8 cellular contexts compared by ENCODE assay signal in genomic region chr1:219927956-219928790, GRCh38. TPM values are rescaled to one million over a fixed set of nuclear protein-coding genes. Genes with fewer than 3 reads are reported as not detected.
A peak's percentile ranks its signal among the peaks of the same experiment; 100 is the strongest.
DNase-seq lines count a peak whose midpoint lies in the region; ATAC-seq, FAIRE-seq and TF ChIP-seq lines count a peak whose summit lies in the region.

Gene SLC30A10, minus strand, starts transcription at chr1:219928557. Its CDS starts 117 bp downstream, at chr1:219928440.

- no peak for FAIRE-seq in GM19239 (lab: Jason Lieb, UNC)

- POLR2A ChIA-PET in AG04449 (lab: Yijun Ruan, JAX): no interaction called here

- peak; percentile 61 for ATAC-seq in GM18868 (IDR thresholded peaks at IDR 0.05; ENCODE audit: unreplicated experiment)
- ATAC-seq in HG03097 (IDR thresholded peaks at IDR 0.05; ENCODE audit: low FRiP score, unreplicated experiment): no peak

- peak within 1 kb of the TSS; percentile 96 for H3K4me2 ChIP-seq in mammary epithelial cell (ENCODE audit: insufficient read depth, low read depth, low read length)

- TF ChIP-seq CTCF in AG04449 (IDR thresholded peaks at IDR 0.05; ENCODE audit: insufficient read depth, low read length, missing control alignments): no peak
- TF ChIP-seq CTCF in mammary epithelial cell (conservative IDR thresholded peaks at IDR 0.05 in 1 of 2, IDR thresholded peaks at IDR 0.05 in 1 of 2; ENCODE audit: extremely low read depth in 1 of 2, insufficient read depth in 1 of 2, low read depth in 1 of 2, low read length in 2 of 2): no peak
- no peak for TF ChIP-seq CTCF in kidney epithelial cell (IDR thresholded peaks at IDR 0.05; ENCODE audit: insufficient read depth, low read length, poor library complexity, severe bottlenecking)

- no peak for DNase-seq in AG04449 (ENCODE audit: low read depth, low spot score)
- peak; percentile 50 for DNase-seq in NCI-H146 (lab: John Stamatoyannopoulos, UW)
- DNase-seq in mammary epithelial cell: peak; percentile 5
- no peak for DNase-seq in kidney epithelial cell (ENCODE audit: low read depth)
- DNase-seq in stimulated activated CD4-positive, alpha-beta T cell treated with anti-CD3 and anti-CD28 coated beads, Interleukin-4, amount 100 ng/mL, for 1 hour: peak; percentile 2
- DNase-seq in GM19239 (ENCODE audit: insufficient read length, low spot score): no peak

- no peaks in the 10 kb centered on the region for H4K20me1 ChIP-seq in mammary epithelial cell (ENCODE audit: insufficient read depth, low read length)

- no peaks in the 10 kb centered on the region for H3K36me3 ChIP-seq in mammary epithelial cell (ENCODE audit: insufficient read depth, low read length)
- H3K36me3 ChIP-seq in kidney epithelial cell (ENCODE audit: control insufficient read depth, insufficient read depth, low read length): no peaks in the 10 kb centered on the region

- H3K79me2 ChIP-seq in mammary epithelial cell (ENCODE audit: insufficient read depth, low read length): no peaks in the 10 kb centered on the region

- H3K9me3 ChIP-seq in mammary epithelial cell (replicated peaks; ENCODE audit: insufficient read depth, low read length): no peaks in the 10 kb centered on the region

- dilution Hi-C loops in mammary epithelial cell (cut with HindIII; ENCODE audit: low sequenced_read_pairs): no loop called here

- H3K4me3 ChIP-seq in AG04449 (ENCODE audit: low read depth, low read length) (peak within 1 kb of the TSS; percentile 41), mammary epithelial cell (replicated peaks in 1 of 3; ENCODE audit: insufficient read depth in 1 of 3, low read depth in 2 of 3, low read length in 3 of 3) (peak within 1 kb of the TSS in 2 of 3 experiments; percentile 26 to 37), kidney epithelial cell (ENCODE audit: low read depth, low read length) (peak within 1 kb of the TSS; percentile 39)

- peak within 1 kb of the TSS; percentile 72 for H2AFZ ChIP-seq in mammary epithelial cell (ENCODE audit: low read depth, low read length)

- CTCF ChIA-PET in AG04449 (lab: Yijun Ruan, JAX): interaction anchor here (1.6 kb wide), 1 partner anchor 13 kb away, joined by 3 read pairs; no protein-coding TSS in a partner anchor
- CTCF ChIA-PET in mammary epithelial cell (lab: Charles Lee; ENCODE audit: low non-redundant PET): no interaction called here

- H3K9ac ChIP-seq in mammary epithelial cell (ENCODE audit: insufficient read depth, low read length): no peak within 1 kb of the TSS

- H3K27me3 ChIP-seq in mammary epithelial cell (ENCODE audit: insufficient read depth, low read length) (peaks cover 12% of the 10 kb centered on the region), kidney epithelial cell (ENCODE audit: control insufficient read depth, insufficient read depth, low read length) (peaks cover 9% of the 10 kb centered on the region)

- WGBS in mammary epithelial cell (ENCODE audit: low coverage, missing lambda C conversion rate): 8% methylated on average over 63 of the region's 91 CpGs

- no peak within 1 kb of the TSS for H3K27ac ChIP-seq in mammary epithelial cell (ENCODE audit: insufficient read depth, low read depth, low read length)

- BruUV-seq in mammary epithelial cell (replicated peaks; lab: Mats Ljungman, UMichigan): no TSS peak

- in situ Hi-C loops in mammary epithelial cell (cut with MboI; ENCODE audit: low sequenced_read_pairs in 2 of 2): no loop called here

- intact Hi-C loops in mammary epithelial cell (cut with micrococcal nuclease): no loop called here

- H3K4me1 ChIP-seq in mammary epithelial cell (ENCODE audit: insufficient read depth, low read length): peaks cover 11% of the 10 kb centered on the region

RNA-seq across cellular contexts. Expression of gene SLC30A10, which starts in this region (rescaled TPM):
- total RNA-seq in mammary epithelial cell (not detected), kidney epithelial cell (not detected in 2 replicates)
- polyA plus RNA-seq in mammary epithelial cell: not detected
- not detected for polyA minus RNA-seq in mammary epithelial cell

Comparison
In these comparisons a context has a peak if more than half of its experiments do, and no peak if none do; other contexts are left out.
1. Peak in DNase-seq, H3K4me3 ChIP-seq and H3K4me2 ChIP-seq in mammary epithelial cell; RNA of the gene not detected or under 1 TPM.
2. DNase-seq: peak in NCI-H146 (single experiment) and stimulated activated CD4-positive, alpha-beta T cell treated with anti-CD3 and anti-CD28 coated beads, Interleukin-4, amount 100 ng/mL, for 1 hour (single experiment); none in AG04449 (single experiment), kidney epithelial cell (single experiment) and GM19239 (single experiment).
3. Peak in every context shown above with its lines, with median percentiles within 50 percentile points of each other: H3K4me3 ChIP-seq.